Comparison of ENCODE assay signal across 8 cellular contexts in the genomic region with DNA sequence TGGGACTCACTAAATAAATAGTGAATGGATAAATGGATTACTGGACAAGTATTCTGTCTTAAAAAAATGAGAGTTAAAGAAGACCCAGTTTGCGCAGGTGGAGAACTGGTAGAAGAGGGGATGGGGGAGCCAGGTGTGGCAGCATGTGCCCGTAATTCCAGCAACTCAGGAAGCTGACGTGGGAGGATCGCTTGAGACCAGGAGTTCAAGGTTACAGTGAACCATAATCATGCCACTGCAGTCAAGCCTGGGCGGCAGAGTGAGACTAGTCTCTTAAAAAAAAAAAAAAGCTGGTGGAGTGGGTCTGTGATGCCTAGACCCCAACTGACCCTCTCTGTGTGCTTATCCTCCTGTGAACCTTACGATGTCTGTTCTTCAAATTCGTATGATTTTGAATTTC.
"Had no signal": no experiment of that assay in that cellular context is flagged by ENCODE, and none has a peak within 500 bp of the region (broad histone marks: within the 10 kb centered on the region; RNA-seq: fewer than 3 reads in every experiment).

No MANE protein-coding gene starts in this region.

- H3K9ac ChIP-seq: GM23248 had no signal

- H3K36me3 ChIP-seq: HAP-1 had no signal

- DNase-seq: GM23248, GOT3, H7, HFFc6 had no signal

- H3K9me3 ChIP-seq: HAP-1 had no signal

- FAIRE-seq: HTR-8/SVneo, K562 had no signal

- H3K27ac ChIP-seq: GM23248 had no signal

- H3K4me3 ChIP-seq: GM23248, HAP-1, K562 had no signal

- ATAC-seq: HCT116, K562 had no signal

- H2AFZ ChIP-seq: GM23248 had no signal
